Comparison of ENCODE assay signal across 8 cellular contexts in the genomic region with DNA sequence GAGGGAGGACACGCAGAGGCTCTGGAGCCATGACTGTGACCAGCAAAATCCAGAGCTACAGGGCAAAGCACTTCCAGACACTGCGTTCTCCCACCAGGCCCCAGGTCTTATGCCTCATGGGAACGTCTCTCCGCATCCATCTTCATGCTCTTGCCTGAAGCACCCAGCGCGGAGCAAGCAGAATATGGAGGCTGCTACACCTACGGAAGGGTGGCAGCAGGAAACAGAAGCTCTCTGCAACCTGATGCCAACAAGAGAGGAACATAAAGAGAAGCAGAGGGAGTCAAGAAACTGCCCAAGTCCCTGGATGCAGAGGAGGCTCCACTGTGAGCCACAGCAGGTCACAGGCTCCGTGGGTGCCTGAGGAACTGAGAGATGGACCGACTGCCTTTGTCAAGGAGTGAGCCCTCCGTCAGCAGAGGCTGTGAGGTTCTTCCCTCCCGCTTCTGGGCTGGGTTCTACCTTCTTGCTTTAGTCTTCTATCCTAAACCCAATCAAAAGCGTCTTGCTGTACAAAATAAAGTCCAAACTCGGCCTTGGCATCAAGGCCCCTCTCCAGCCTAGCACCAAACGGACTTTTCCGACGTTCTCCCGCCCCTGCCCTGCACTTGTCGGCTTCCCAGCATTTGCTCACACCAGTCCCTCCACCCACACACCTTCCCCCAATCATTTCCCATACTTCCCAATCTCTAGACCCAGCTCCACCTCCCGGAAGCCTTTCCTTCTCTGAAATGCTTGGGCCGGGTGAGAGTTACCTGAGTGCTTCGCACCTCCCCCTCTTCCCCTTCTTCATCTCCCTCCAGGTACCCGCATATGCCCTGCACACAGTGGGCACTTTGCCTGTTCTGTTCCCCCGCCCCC. TPM values are rescaled to one million over a fixed set of nuclear protein-coding genes. Genes with fewer than 3 reads are reported as not detected.
DNase-seq lines count a peak whose midpoint lies in the region; ATAC-seq, FAIRE-seq and TF ChIP-seq lines count a peak whose summit lies in the region.

No MANE protein-coding gene starts in this region.

- H3K36me3 ChIP-seq in WERI-Rb-1 (peaks cover 40% of the 10 kb centered on the region), pancreas (no peaks in the 10 kb centered on the region)

- peaks cover 12 to 33% (median 14%) of the 10 kb centered on the region in 3 donors for H3K4me1 ChIP-seq in pancreas

- no peak for TF ChIP-seq CTCF in WERI-Rb-1 (IDR thresholded peaks at IDR 0.05; ENCODE audit: low read depth, low read length)
- no peak for TF ChIP-seq CTCF in fibroblast of villous mesenchyme (IDR thresholded peaks at IDR 0.05; ENCODE audit: insufficient read depth, low read depth, low read length)
- no peak for TF ChIP-seq CTCF in pancreas (IDR thresholded peaks at IDR 0.05)

- intact Hi-C loops in pancreas (cut with DNase I), result no loop called here

- WGBS in pancreas, 2 donors, result 40 to 42% methylated on average over 23 of the region's 23 CpGs

- H3K27ac ChIP-seq in WERI-Rb-1 (peak overlapping the region; percentile 84), pancreas (peak overlapping the region in 2 of 4 donors; percentile 69 to 74)

- FAIRE-seq in pancreas (lab: Jason Lieb, UNC), result no peak

- no peak for TF ChIP-seq RAD21 in Ishikawa (IDR thresholded peaks at IDR 0.05; ENCODE audit: low read depth)

- H3K4me3 ChIP-seq in WERI-Rb-1 (ENCODE audit: low read depth, low read length) (peak overlapping the region; percentile 77), fibroblast of villous mesenchyme (ENCODE audit: low read depth, low read length) (peak overlapping the region; percentile 92), pancreas (peak overlapping the region in 3 of 4 donors; percentile 72 to 93 (median 93))

- ATAC-seq in pancreas, result peak; percentile 58 to 66 (median 64)
- ATAC-seq in GM21360 (IDR thresholded peaks at IDR 0.05; ENCODE audit: unreplicated experiment), result no peak

- DNase-seq in EL (peak; percentile 64), WERI-Rb-1 (peak; percentile 54), fibroblast of villous mesenchyme (ENCODE audit: low read depth) (no peak), pancreas (peak in 4 of 6 donors; percentile 48 to 63 (median 50)), medulla oblongata (ENCODE audit: extremely low spot score) (no peak), SIG-M5 (lab: John Stamatoyannopoulos, UW) (no peak)

- H3K27me3 ChIP-seq in WERI-Rb-1 (ENCODE audit: insufficient read depth, low read depth, severe bottlenecking) (no peaks in the 10 kb centered on the region), pancreas (no peaks in the 10 kb centered on the region)

- no peak for TF ChIP-seq EP300 in Ishikawa (IDR thresholded peaks at IDR 0.05; ENCODE audit: borderline replicate concordance)

- H3K9me3 ChIP-seq in WERI-Rb-1 (ENCODE audit: severe bottlenecking), result no peaks in the 10 kb centered on the region
- no peaks in the 10 kb centered on the region for H3K9me3 ChIP-seq in pancreas

TF ChIP-seq in Ishikawa, 13 proteins besides CTCF, POLR2A, EP300 and RAD21:
- TF ChIP-seq CEBPB (IDR thresholded peaks at IDR 0.05), result no peak
- no peak for TF ChIP-seq TCF12 (IDR thresholded peaks at IDR 0.05; ENCODE audit: low read depth)
- TF ChIP-seq FOXM1 (IDR thresholded peaks at IDR 0.05; ENCODE audit: borderline replicate concordance, low read depth), result no peak
- TF ChIP-seq, protein P1, sequence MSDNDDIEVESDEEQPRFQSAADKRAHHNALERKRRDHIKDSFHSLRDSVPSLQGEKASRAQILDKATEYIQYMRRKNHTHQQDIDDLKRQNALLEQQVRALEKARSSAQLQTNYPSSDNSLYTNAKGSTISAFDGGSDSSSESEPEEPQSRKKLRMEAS (IDR thresholded peaks at IDR 0.05), result peak; percentile 53; the same call in 1 of the 2 replicates
- TF ChIP-seq YY1 (IDR thresholded peaks at IDR 0.05; ENCODE audit: low read depth), result no peak
- TF ChIP-seq, protein P2, sequence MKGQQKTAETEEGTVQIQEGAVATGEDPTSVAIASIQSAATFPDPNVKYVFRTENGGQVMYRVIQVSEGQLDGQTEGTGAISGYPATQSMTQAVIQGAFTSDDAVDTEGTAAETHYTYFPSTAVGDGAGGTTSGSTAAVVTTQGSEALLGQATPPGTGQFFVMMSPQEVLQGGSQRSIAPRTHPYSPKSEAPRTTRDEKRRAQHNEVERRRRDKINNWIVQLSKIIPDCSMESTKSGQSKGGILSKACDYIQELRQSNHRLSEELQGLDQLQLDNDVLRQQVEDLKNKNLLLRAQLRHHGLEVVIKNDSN (IDR thresholded peaks at IDR 0.05), result no peak

RNA-seq across cellular contexts. Expression of a gene that starts 0.9 kb away (rescaled TPM):
- 186 and 297 TPM in 2 replicates for total RNA-seq in fibroblast of villous mesenchyme
- total RNA-seq in pancreas, result 10 to 100 TPM; 10.6 to 64.7 (median 38.5) TPM
- 10 to 100 TPM; 10.6 to 11.3 TPM for polyA plus RNA-seq in pancreas

Comparison
In these comparisons a context has a peak if more than half of its experiments do, and no peak if none do; other contexts are left out.
1. DNase-seq: peak in EL (single experiment), WERI-Rb-1 (single experiment) and pancreas (4 of 6); none in fibroblast of villous mesenchyme (single experiment), medulla oblongata (single experiment) and SIG-M5 (single experiment).
2. Peak in every context shown above with its lines, with median percentiles within 50 percentile points of each other: H3K4me3 ChIP-seq.